In genomic region chr18:51049137-51049536, GRCh38 we compare ENCODE assay signal across 16 cellular contexts. TPM values are rescaled to one million over a fixed set of nuclear protein-coding genes. Genes with fewer than 3 reads are reported as not detected.
DNase-seq lines count a peak whose midpoint lies in the region; ATAC-seq and TF ChIP-seq lines count a peak whose summit lies in the region.
"Had no signal": no experiment of that assay in that cellular context is flagged by ENCODE, and none has a peak within 500 bp of the region (broad histone marks: within the 10 kb centered on the region; RNA-seq: fewer than 3 reads in every experiment).

No MANE protein-coding gene starts in this region.

- H3K4me1 Mint-ChIP-seq in activated naive CD8-positive, alpha-beta T cell (ENCODE audit: low read depth): peaks cover 43% of the 10 kb centered on the region
- peaks cover 40% of the 10 kb centered on the region for H3K4me1 Mint-ChIP-seq in activated naive CD8-positive, alpha-beta T cell treated with anti-CD3 and anti-CD28 coated beads, Interleukin-2, amount 50 U/mL, for 24 hours
- peaks cover 40 to 69% of the 10 kb centered on the region in 2 donors for H3K4me1 Mint-ChIP-seq in immature natural killer cell

- H3K27me3 ChIP-seq in HUES6 (ENCODE audit: control insufficient read depth, insufficient read depth, low read length) (no peaks in the 10 kb centered on the region), smooth muscle cell (ENCODE audit: low read depth) (no peaks in the 10 kb centered on the region), MG63 (no peaks in the 10 kb centered on the region)
- H3K27me3 ChIP-seq: BE2C had no signal

- H3K79me2 ChIP-seq in smooth muscle cell (ENCODE audit: low read depth): peaks cover 81% of the 10 kb centered on the region

- no peaks in the 10 kb centered on the region for H3K27me3 Mint-ChIP-seq in activated naive CD8-positive, alpha-beta T cell
- H3K27me3 Mint-ChIP-seq in activated naive CD8-positive, alpha-beta T cell treated with anti-CD3 and anti-CD28 coated beads, Interleukin-2, amount 50 U/mL, for 24 hours: no peaks in the 10 kb centered on the region
- peaks cover 0 to 3% (median 0%) of the 10 kb centered on the region in 3 donors for H3K27me3 Mint-ChIP-seq in immature natural killer cell (ENCODE audit: low read depth in 3 of 3)
- H3K27me3 Mint-ChIP-seq: CD4-positive, alpha-beta memory T cell had no signal

- H4K20me1 ChIP-seq in smooth muscle cell (ENCODE audit: low read depth): peaks cover 92% of the 10 kb centered on the region

- DNase-seq in activated naive CD8-positive, alpha-beta T cell treated with anti-CD3 and anti-CD28 coated beads, Interleukin-2, amount 50 U/mL, for 24 hours: no peak
- DNase-seq in immature natural killer cell (no peak), smooth muscle cell (lab: John Stamatoyannopoulos, UW; ENCODE audit: unreplicated experiment) (no peak), MG63 (no peak)
- DNase-seq: ACHN; BE2C; CD4-positive, alpha-beta memory T cell; MV-4-11; NCI-H1417 treated with DMSO at 0.1 percent for 48 hours; NCI-H2081; NCI-H510A treated with DMSO at 0.1 percent for 48 hours; SIG-M5 had no signal

- H3K9ac ChIP-seq in HUES6 (ENCODE audit: low read length): no peak overlapping the region
- no peak overlapping the region for H3K9ac ChIP-seq in smooth muscle cell (ENCODE audit: low read depth)

- H3K36me3 Mint-ChIP-seq in activated naive CD8-positive, alpha-beta T cell: peaks cover 4% of the 10 kb centered on the region
- peaks cover 27% of the 10 kb centered on the region for H3K36me3 Mint-ChIP-seq in activated naive CD8-positive, alpha-beta T cell treated with anti-CD3 and anti-CD28 coated beads, Interleukin-2, amount 50 U/mL, for 24 hours (ENCODE audit: low read depth)
- peaks cover 13 to 21% (median 15%) of the 10 kb centered on the region in 3 donors for H3K36me3 Mint-ChIP-seq in immature natural killer cell

- no peak overlapping the region for H2AFZ ChIP-seq in smooth muscle cell (ENCODE audit: low read depth)

- no peak overlapping the region for H3K4me2 ChIP-seq in smooth muscle cell

- no peak overlapping the region for H3K4me3 Mint-ChIP-seq in activated naive CD8-positive, alpha-beta T cell
- no peak overlapping the region for H3K4me3 Mint-ChIP-seq in activated naive CD8-positive, alpha-beta T cell treated with anti-CD3 and anti-CD28 coated beads, Interleukin-2, amount 50 U/mL, for 24 hours
- H3K4me3 Mint-ChIP-seq in immature natural killer cell: no peak overlapping the region
- H3K4me3 Mint-ChIP-seq: CD4-positive, alpha-beta memory T cell had no signal

- H3K9me3 ChIP-seq in HUES6 (ENCODE audit: control insufficient read depth, insufficient read depth, low read depth, low read length) (no peaks in the 10 kb centered on the region), smooth muscle cell (replicated peaks; ENCODE audit: low read depth) (no peaks in the 10 kb centered on the region), MG63 (no peaks in the 10 kb centered on the region)
- H3K9me3 ChIP-seq: BE2C, HAP-1 had no signal

- H3K27ac ChIP-seq in HUES6 (ENCODE audit: low read depth, low read length) (peak overlapping the region; percentile 43; the same call in 1 of the 2 replicates), smooth muscle cell (ENCODE audit: low read depth) (peak overlapping the region; percentile 2)

- TF ChIP-seq CTCF in smooth muscle cell (IDR thresholded peaks at IDR 0.05; ENCODE audit: borderline replicate concordance, insufficient read depth, poor library complexity, severe bottlenecking): no peak

- peak overlapping the region; percentile 24 for H3K27ac Mint-ChIP-seq in activated naive CD8-positive, alpha-beta T cell
- no peak overlapping the region for H3K27ac Mint-ChIP-seq in activated naive CD8-positive, alpha-beta T cell treated with anti-CD3 and anti-CD28 coated beads, Interleukin-2, amount 50 U/mL, for 24 hours
- peak overlapping the region in 4 of 6 donors; percentile 17 to 62 (median 52) for H3K27ac Mint-ChIP-seq in immature natural killer cell

- WGBS in smooth muscle cell (ENCODE audit: low lambda C conversion rate): 100% methylated on average over 2 of the region's 2 CpGs

- H3K9me3 Mint-ChIP-seq in activated naive CD8-positive, alpha-beta T cell (ENCODE audit: low read depth): no peaks in the 10 kb centered on the region
- H3K9me3 Mint-ChIP-seq in activated naive CD8-positive, alpha-beta T cell treated with anti-CD3 and anti-CD28 coated beads, Interleukin-2, amount 50 U/mL, for 24 hours: no peaks in the 10 kb centered on the region
- no peaks in the 10 kb centered on the region for H3K9me3 Mint-ChIP-seq in immature natural killer cell
- H3K9me3 Mint-ChIP-seq: CD4-positive, alpha-beta memory T cell had no signal

- H3K4me1 ChIP-seq in HUES6 (ENCODE audit: control insufficient read depth, insufficient read depth, low read length) (peaks cover 35% of the 10 kb centered on the region), smooth muscle cell (ENCODE audit: low read depth) (peaks cover 14% of the 10 kb centered on the region)
- H3K4me1 ChIP-seq: BE2C had no signal

- H3K36me3 ChIP-seq in HUES6 (ENCODE audit: control insufficient read depth, insufficient read depth, low read length) (peaks cover 36% of the 10 kb centered on the region), smooth muscle cell (ENCODE audit: low read depth) (peaks cover 21% of the 10 kb centered on the region), MG63 (peaks cover 48% of the 10 kb centered on the region)

- no peak overlapping the region for H3K4me3 ChIP-seq in HUES6 (ENCODE audit: low read depth, low read length)
- no peak overlapping the region for H3K4me3 ChIP-seq in smooth muscle cell
- no peak overlapping the region for H3K4me3 ChIP-seq in MG63
- H3K4me3 ChIP-seq: HAP-1 had no signal

- H3F3A ChIP-seq in smooth muscle cell (ENCODE audit: low read depth): no peaks in the 10 kb centered on the region

- no peak for ATAC-seq in activated naive CD8-positive, alpha-beta T cell treated with anti-CD3 and anti-CD28 coated beads, Interleukin-2, amount 50 U/mL, for 24 hours
- no peak for ATAC-seq in HG03025 (IDR thresholded peaks at IDR 0.05; ENCODE audit: low FRiP score, unreplicated experiment)

RNA-seq across cellular contexts. Expression of gene SMAD4, which starts 19.1 kb away (rescaled TPM):
- polyA plus RNA-seq in immature natural killer cell (10 to 100 TPM; 38.8 to 67.2 (median 39.0) TPM), smooth muscle cell (76.4 and 88.0 TPM in 2 replicates)
- total RNA-seq in smooth muscle cell: 88.9 and 137 TPM in 2 replicates
- 58.6 and 106 TPM in 2 replicates for total RNA-seq in MG63 (2014; rRNA removed; shearing (Covaris generic); ENCODE audit: low replicate concordance)
